Comparison of ENCODE assay signal across 8 cellular contexts in genomic region chr22:27212617-27213177, GRCh38.
A peak's percentile ranks its signal among the peaks of the same experiment; 100 is the strongest.
DNase-seq lines count a peak whose midpoint lies in the region; ATAC-seq and TF ChIP-seq lines count a peak whose summit lies in the region.

No MANE protein-coding gene starts in this region.

- DNase-seq in DMS153 treated with DMSO at 0.1 percent for 48 hours (lab: John Stamatoyannopoulos, UW; ENCODE audit: unreplicated experiment) = peak; percentile 84
- DNase-seq in fibroblast of the aortic adventitia (ENCODE audit: low read depth) = peak; percentile 100
- peak; percentile 93 for DNase-seq in pulmonary artery endothelial cell (ENCODE audit: low read depth, low spot score)
- DNase-seq in pons (ENCODE audit: low spot score) = no peak
- no peak for DNase-seq in GM19238 (ENCODE audit: insufficient read length, low spot score)

- H3K4me3 ChIP-seq in fibroblast of the aortic adventitia (ENCODE audit: low read depth, low read length) = no peak overlapping the region

- no peak for ATAC-seq in HG03571 (IDR thresholded peaks at IDR 0.05; ENCODE audit: unreplicated experiment)
- ATAC-seq in HG03460 (IDR thresholded peaks at IDR 0.05; ENCODE audit: unreplicated experiment) = no peak

- TF ChIP-seq CTCF in fibroblast of the aortic adventitia (IDR thresholded peaks at IDR 0.05; ENCODE audit: insufficient read depth, low read length) = no peak

TF ChIP-seq in PFSK-1, 5 proteins besides CTCF, POLR2A, EP300 and RAD21:
- no peak for TF ChIP-seq POLR2AphosphoS5 (IDR thresholded peaks at IDR 0.05; ENCODE audit: low read depth, low read length)
- peak in 1 of 2 experiments; percentile 24; a peak in 1 of 4 replicates for TF ChIP-seq REST (IDR thresholded peaks at IDR 0.05; ENCODE audit: insufficient read depth in 1 of 2, low read depth in 2 of 2, low read length in 2 of 2)
- TF ChIP-seq FOXP2 (optimal IDR thresholded peaks at IDR 0.05; ENCODE audit: borderline replicate concordance, extremely low read depth, extremely low read length, insufficient read depth) = peak; percentile 65

Comparison
In these comparisons a context has a peak if more than half of its experiments do, and no peak if none do; other contexts are left out.
1. DNase-seq: peak in DMS153 treated with DMSO at 0.1 percent for 48 hours (single experiment), fibroblast of the aortic adventitia (single experiment) and pulmonary artery endothelial cell (single experiment); none in pons (single experiment) and GM19238 (single experiment).